17 cellular contexts compared by ENCODE assay signal in the genomic region with DNA sequence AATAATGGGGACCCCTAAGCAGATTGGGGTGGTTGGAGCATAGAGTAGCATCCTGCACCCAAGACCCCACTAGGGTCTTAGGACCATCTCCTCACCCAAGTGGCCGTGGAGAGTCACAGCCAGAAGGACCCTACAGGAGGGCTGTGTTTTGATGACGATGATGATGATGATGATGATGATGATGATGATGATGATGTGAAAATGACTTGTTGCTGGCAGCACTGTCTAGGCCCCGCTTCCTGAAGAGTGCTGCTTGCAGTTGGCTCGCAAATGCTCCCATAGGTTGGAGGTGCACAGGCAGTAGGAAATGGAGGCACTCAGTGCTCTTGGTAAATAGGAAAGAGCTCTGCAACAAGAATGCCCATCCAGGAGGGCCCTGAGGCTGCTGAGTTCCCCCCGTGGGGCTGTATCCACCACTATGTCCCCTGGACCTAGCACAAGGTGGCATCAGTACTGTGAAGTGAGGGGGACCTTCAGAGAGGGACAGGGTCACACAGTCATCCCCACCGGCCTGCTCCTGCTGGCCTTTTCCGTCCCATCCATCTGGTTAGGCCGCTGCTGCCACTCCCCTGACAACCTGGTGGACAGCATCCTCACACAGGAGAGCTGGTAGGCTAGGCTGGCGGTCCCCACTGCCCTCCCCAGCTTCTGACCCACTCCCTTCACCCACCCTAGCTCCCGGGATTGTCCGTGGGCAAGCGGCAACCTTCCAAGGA.
A peak's percentile ranks its signal among the peaks of the same experiment; 100 is the strongest.
DNase-seq lines count a peak whose midpoint lies in the region; ATAC-seq, FAIRE-seq and TF ChIP-seq lines count a peak whose summit lies in the region.
"Had no signal": no experiment of that assay in that cellular context is flagged by ENCODE, and none has a peak within 500 bp of the region (broad histone marks: within the 10 kb centered on the region; RNA-seq: fewer than 3 reads in every experiment).

No MANE protein-coding gene starts in this region.

- no peak for TF ChIP-seq CTCF in VCaP (conservative IDR thresholded peaks at IDR 0.05)
- TF ChIP-seq CTCF in mesothelial cell of epicardium (IDR thresholded peaks at IDR 0.05; ENCODE audit: unreplicated experiment) = no peak
- no peak for TF ChIP-seq CTCF in suprapubic skin (IDR thresholded peaks at IDR 0.05)

- ATAC-seq in HG02981 (IDR thresholded peaks at IDR 0.05; ENCODE audit: unreplicated experiment) = no peak

- DNase-seq in HTR-8/SVneo (ENCODE audit: insufficient read length, low spot score) (no peak), mesothelial cell of epicardium (ENCODE audit: low spot score in 2 of 2, unreplicated experiment in 2 of 2) (no peak), suprapubic skin (ENCODE audit: low spot score in 2 of 2) (peak in 1 of 2 donors; percentile 48), activated gamma-delta T cell (lab: John Stamatoyannopoulos, UW) (no peak), caudate nucleus (lab: John Stamatoyannopoulos, UW) (no peak), NCI-H2029 treated with DMSO at 0.1 percent for 48 hours (lab: John Stamatoyannopoulos, UW) (no peak)
- DNase-seq: CD4-positive, CD25-positive, alpha-beta regulatory T cell; EL; MV-4-11; NCI-H1417; NCI-H2081; NCI-H524 had no signal

- H3K4me3 Mint-ChIP-seq in mesothelial cell of epicardium = no peak overlapping the region
- H3K4me3 Mint-ChIP-seq: B cell; CD4-positive, CD25-positive, alpha-beta regulatory T cell had no signal

- no peaks in the 10 kb centered on the region for H3K36me3 Mint-ChIP-seq in mesothelial cell of epicardium
- H3K36me3 Mint-ChIP-seq: CD4-positive, CD25-positive, alpha-beta regulatory T cell had no signal

- H3K27me3 ChIP-seq in suprapubic skin = peaks cover 8% of the 10 kb centered on the region

- peak overlapping the region; percentile 19 for H3K27ac Mint-ChIP-seq in mesothelial cell of epicardium
- H3K27ac Mint-ChIP-seq: B cell had no signal

- peaks cover 33% of the 10 kb centered on the region for H3K27me3 Mint-ChIP-seq in mesothelial cell of epicardium (ENCODE audit: low read depth)

- H3K9me3 Mint-ChIP-seq in mesothelial cell of epicardium = no peaks in the 10 kb centered on the region
- H3K9me3 Mint-ChIP-seq: CD4-positive, CD25-positive, alpha-beta regulatory T cell had no signal

- peaks cover 16% of the 10 kb centered on the region for H3K4me1 ChIP-seq in suprapubic skin

- no peak for TF ChIP-seq EP300 in suprapubic skin (IDR thresholded peaks at IDR 0.05)

- TF ChIP-seq POLR2A in suprapubic skin (IDR thresholded peaks at IDR 0.05) = no peak

- H3K36me3 ChIP-seq in suprapubic skin = no peaks in the 10 kb centered on the region

- H3K4me3 ChIP-seq in suprapubic skin = no peak overlapping the region
- H3K4me3 ChIP-seq: K562 had no signal

- WGBS in suprapubic skin = 73% methylated on average over 10 of the region's 12 CpGs

- peaks cover 40% of the 10 kb centered on the region for H3K4me1 Mint-ChIP-seq in mesothelial cell of epicardium
- H3K4me1 Mint-ChIP-seq: B cell; CD4-positive, CD25-positive, alpha-beta regulatory T cell had no signal

- no peaks in the 10 kb centered on the region for H3K9me3 ChIP-seq in suprapubic skin
- H3K9me3 ChIP-seq: SK-N-SH had no signal

- H3K27ac ChIP-seq in VCaP (peak overlapping the region; percentile 52), suprapubic skin (peak overlapping the region; percentile 57), caudate nucleus (ENCODE audit: low read depth, low read length) (no peak overlapping the region)

- peak; percentile 54 for FAIRE-seq in HTR-8/SVneo (lab: Jason Lieb, UNC)
- FAIRE-seq: K562 had no signal
